10 cellular contexts compared by ENCODE assay signal in genomic region chr3:69087030-69087791, GRCh38. TPM values are rescaled to one million over a fixed set of nuclear protein-coding genes. Genes with fewer than 3 reads are reported as not detected.
DNase-seq lines count a peak whose midpoint lies in the region; ATAC-seq, FAIRE-seq and TF ChIP-seq lines count a peak whose summit lies in the region.
"Had no signal": no experiment of that assay in that cellular context is flagged by ENCODE, and none has a peak within 500 bp of the region (broad histone marks: within the 10 kb centered on the region; RNA-seq: fewer than 3 reads in every experiment).

No MANE protein-coding gene starts in this region.

- no peak overlapping the region for H3K27ac ChIP-seq in WERI-Rb-1

- no peak for ATAC-seq in GM19452 (IDR thresholded peaks at IDR 0.05; ENCODE audit: unreplicated experiment)

- H3K27me3 Mint-ChIP-seq in activated CD4-positive, alpha-beta memory T cell treated with anti-CD3 and anti-CD28 coated beads for 36 hours: no peaks in the 10 kb centered on the region

- H3K36me3 ChIP-seq in skeletal muscle satellite cell (ENCODE audit: insufficient read depth, low read length) (peaks cover 14% of the 10 kb centered on the region), WERI-Rb-1 (no peaks in the 10 kb centered on the region)

- peaks cover 76% of the 10 kb centered on the region for H3K4me1 ChIP-seq in skeletal muscle satellite cell (ENCODE audit: control insufficient read depth, insufficient read depth, low read length)

- peak overlapping the region; percentile 86 for H3K4me2 ChIP-seq in skeletal muscle satellite cell (ENCODE audit: low read length)

- no peaks in the 10 kb centered on the region for H3K9me3 ChIP-seq in skeletal muscle satellite cell (replicated peaks; ENCODE audit: low read length)
- no peaks in the 10 kb centered on the region for H3K9me3 ChIP-seq in WERI-Rb-1 (ENCODE audit: severe bottlenecking)

- peak overlapping the region; percentile 75 for H3K4me3 ChIP-seq in GM12864 (ENCODE audit: low read depth, low read length)
- peak overlapping the region; percentile 96 for H3K4me3 ChIP-seq in fibroblast of villous mesenchyme (ENCODE audit: low read depth, low read length)
- peak overlapping the region; percentile 92 for H3K4me3 ChIP-seq in skeletal muscle satellite cell (ENCODE audit: low read length)
- no peak overlapping the region for H3K4me3 ChIP-seq in WERI-Rb-1 (ENCODE audit: low read depth, low read length)

- DNase-seq in GM12864 (ENCODE audit: low read depth): no peak
- DNase-seq in activated CD4-positive, alpha-beta memory T cell treated with anti-CD3 and anti-CD28 coated beads for 36 hours: no peak
- no peak for DNase-seq in fibroblast of villous mesenchyme (ENCODE audit: low read depth)
- no peak for DNase-seq in amygdala (lab: John Stamatoyannopoulos, UW)
- DNase-seq in WERI-Rb-1: no peak
- DNase-seq in D721Med (ENCODE audit: insufficient read length, low spot score): no peak
- DNase-seq: NCI-H446 treated with DMSO at 0.1 percent for 48 hours had no signal

- POLR2A ChIA-PET in activated CD4-positive, alpha-beta memory T cell treated with anti-CD3 and anti-CD28 coated beads for 36 hours (lab: Charles Lee): interaction anchor here (0.6 to 5.4 kb wide), 7 partner anchors 8 to 134 kb away, joined by 3 to 38 read pairs (median 5); partner anchors contain the start of gene TMF1

- intact Hi-C loops in activated CD4-positive, alpha-beta memory T cell treated with anti-CD3 and anti-CD28 coated beads for 36 hours (cut with micrococcal nuclease): no loop called here

- no peaks in the 10 kb centered on the region for H3K9me3 Mint-ChIP-seq in activated CD4-positive, alpha-beta memory T cell treated with anti-CD3 and anti-CD28 coated beads for 36 hours

- H3K27ac Mint-ChIP-seq in activated CD4-positive, alpha-beta memory T cell treated with anti-CD3 and anti-CD28 coated beads for 36 hours: peak overlapping the region; percentile 97

- peak overlapping the region; percentile 97 for H3K4me3 Mint-ChIP-seq in activated CD4-positive, alpha-beta memory T cell treated with anti-CD3 and anti-CD28 coated beads for 36 hours

- H3K4me1 Mint-ChIP-seq in activated CD4-positive, alpha-beta memory T cell treated with anti-CD3 and anti-CD28 coated beads for 36 hours (ENCODE audit: low read depth): peaks cover 64% of the 10 kb centered on the region

- peak overlapping the region; percentile 95 for H3K9ac ChIP-seq in skeletal muscle satellite cell (ENCODE audit: low read depth, low read length)

- FAIRE-seq in D721Med (lab: Jason Lieb, UNC): no peak

- no peaks in the 10 kb centered on the region for H3K27me3 ChIP-seq in skeletal muscle satellite cell (ENCODE audit: control insufficient read depth, insufficient read depth, low read length)
- no peaks in the 10 kb centered on the region for H3K27me3 ChIP-seq in WERI-Rb-1 (ENCODE audit: insufficient read depth, low read depth, severe bottlenecking)

- peaks cover 33% of the 10 kb centered on the region for H3K36me3 Mint-ChIP-seq in activated CD4-positive, alpha-beta memory T cell treated with anti-CD3 and anti-CD28 coated beads for 36 hours

- TF ChIP-seq CTCF in GM12864 (IDR thresholded peaks at IDR 0.05; ENCODE audit: low read depth, low read length, missing control alignments) (no peak), fibroblast of villous mesenchyme (IDR thresholded peaks at IDR 0.05; ENCODE audit: insufficient read depth, low read depth, low read length) (no peak), WERI-Rb-1 (IDR thresholded peaks at IDR 0.05; ENCODE audit: low read depth, low read length) (no peak), D721Med (IDR thresholded peaks at IDR 0.05; ENCODE audit: insufficient read depth, missing control alignments) (no peak)

- CTCF ChIA-PET in activated CD4-positive, alpha-beta memory T cell treated with anti-CD3 and anti-CD28 coated beads for 36 hours (lab: Charles Lee): interaction anchor here (0.9 to 1.0 kb wide), 3 partner anchors 7 to 73 kb away, joined by 3 to 5 read pairs (median 3); partner anchors contain the start of gene EOGT

RNA-seq across cellular contexts. Expression of gene ARL6IP5, which starts 2.5 kb away (rescaled TPM):
- 10 to 100 TPM; 93.9 to 94.8 TPM for total RNA-seq in activated CD4-positive, alpha-beta memory T cell treated with anti-CD3 and anti-CD28 coated beads for 36 hours
- 53.1 and 89.4 TPM in 2 replicates for total RNA-seq in fibroblast of villous mesenchyme
- total RNA-seq in skeletal muscle satellite cell (2012; rRNA removed): 69.2 and 73.0 TPM in 2 replicates

RNA-seq across cellular contexts. Expression of gene UBA3, which starts 7.0 kb away (rescaled TPM):
- total RNA-seq in activated CD4-positive, alpha-beta memory T cell treated with anti-CD3 and anti-CD28 coated beads for 36 hours: 10 to 100 TPM; 79.0 to 84.1 TPM
- total RNA-seq in fibroblast of villous mesenchyme: 82.1 and 92.0 TPM in 2 replicates
- 44.1 and 56.8 TPM in 2 replicates for total RNA-seq in skeletal muscle satellite cell (2012; rRNA removed)

RNA-seq across cellular contexts. Expression of gene TMF1, which starts 35.1 kb away (rescaled TPM):
- total RNA-seq in activated CD4-positive, alpha-beta memory T cell treated with anti-CD3 and anti-CD28 coated beads for 36 hours: 10 to 100 TPM; 37.1 to 42.1 TPM
- total RNA-seq in fibroblast of villous mesenchyme: 45.1 and 49.2 TPM in 2 replicates
- 28.8 and 32.2 TPM in 2 replicates for total RNA-seq in skeletal muscle satellite cell (2012; rRNA removed)

RNA-seq across cellular contexts. Expression of gene LMOD3, which starts 35.2 kb away (rescaled TPM):
- not detected for total RNA-seq in activated CD4-positive, alpha-beta memory T cell treated with anti-CD3 and anti-CD28 coated beads for 36 hours
- not detected in 2 replicates for total RNA-seq in fibroblast of villous mesenchyme
- total RNA-seq in skeletal muscle satellite cell (2012; rRNA removed): 0.25 and 0.66 TPM in 2 replicates
- total RNA-seq: pulmonary artery endothelial cell had no signal
